Comparison of ENCODE assay signal across 22 cellular contexts in the genomic region with DNA sequence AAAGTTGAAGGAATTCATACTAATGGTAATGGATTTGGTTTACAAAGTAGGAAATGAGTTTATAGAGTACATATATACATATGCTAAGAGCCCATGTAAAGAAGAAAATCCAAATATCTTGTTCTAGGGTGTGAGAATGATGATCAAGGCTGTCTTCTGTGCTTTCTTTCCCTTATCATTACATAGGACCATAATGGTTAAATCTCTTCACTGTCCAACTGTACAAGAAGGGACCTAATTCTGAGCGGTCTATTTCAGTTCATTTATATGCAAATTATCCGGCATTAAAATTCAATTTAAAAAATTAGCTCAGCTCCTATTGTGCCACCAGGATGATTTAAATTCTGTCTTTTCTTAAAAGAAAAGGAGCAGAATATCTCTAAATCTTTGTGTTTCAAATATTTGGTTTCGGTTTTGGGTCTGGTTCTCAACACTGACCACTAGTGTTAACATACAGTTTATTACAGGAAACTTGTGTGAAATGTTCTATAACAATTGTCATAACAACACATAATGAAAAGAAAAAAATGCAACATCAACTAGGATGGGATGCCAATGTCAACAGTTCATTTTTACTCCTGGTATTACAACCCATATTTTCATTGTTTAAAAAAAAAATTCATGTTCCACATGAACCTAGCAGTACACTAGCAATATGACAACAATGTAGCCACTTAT. TPM values are rescaled to one million over a fixed set of nuclear protein-coding genes. Genes with fewer than 3 reads are reported as not detected.
DNase-seq lines count a peak whose midpoint lies in the region; FAIRE-seq and TF ChIP-seq lines count a peak whose summit lies in the region.
"Had no signal": no experiment of that assay in that cellular context is flagged by ENCODE, and none has a peak within 500 bp of the region (broad histone marks: within the 10 kb centered on the region; RNA-seq: fewer than 3 reads in every experiment).

No MANE protein-coding gene starts in this region.

- H3K4me1 Mint-ChIP-seq in MCF 10A (ENCODE audit: insufficient read depth, unreplicated experiment), result no peaks in the 10 kb centered on the region
- H3K4me1 Mint-ChIP-seq in activated CD4-positive, alpha-beta memory T cell treated with anti-CD3 and anti-CD28 coated beads, Interleukin-2, amount 10 ng/mL, durations not matched to agents 7 days and 5 days, result no peaks in the 10 kb centered on the region
- H3K4me1 Mint-ChIP-seq: activated naive CD4-positive, alpha-beta T cell treated with anti-CD3 and anti-CD28 coated beads, Interleukin-2, amount 10 ng/mL, durations not matched to agents 7 days and 5 days; memory B cell; nephron progenitor cell; stimulated activated memory B cell treated with anti-CD40 and anti-IgM and Interleukin-4, amounts not matched to agents 10 μg/mL and 1 μg/mL and 100 μg/mL, for 72 hours had no signal

- no peak overlapping the region for H3K4me3 Mint-ChIP-seq in MCF 10A (ENCODE audit: unreplicated experiment)
- H3K4me3 Mint-ChIP-seq in activated CD4-positive, alpha-beta memory T cell treated with anti-CD3 and anti-CD28 coated beads, Interleukin-2, amount 10 ng/mL, durations not matched to agents 7 days and 5 days, result no peak overlapping the region
- H3K4me3 Mint-ChIP-seq: activated naive CD4-positive, alpha-beta T cell treated with anti-CD3 and anti-CD28 coated beads, Interleukin-2, amount 10 ng/mL, durations not matched to agents 7 days and 5 days; memory B cell; nephron progenitor cell; stimulated activated memory B cell treated with anti-CD40 and anti-IgM and Interleukin-4, amounts not matched to agents 10 μg/mL and 1 μg/mL and 100 μg/mL, for 72 hours had no signal

- no TSS peak for BruUV-seq in MCF 10A (replicated peaks; lab: Mats Ljungman, UMichigan)

- peak; percentile 48 for FAIRE-seq in TTC549 (lab: Jason Lieb, UNC)

- DNase-seq in T47D (ENCODE audit: low read depth in 1 of 2, low spot score in 1 of 2) (peak; percentile 1 to 27), MCF 10A (ENCODE audit: unreplicated experiment) (no peak), NAMALWA (ENCODE audit: low spot score) (peak; percentile 20), NCI-H1930 (lab: John Stamatoyannopoulos, UW) (no peak), SIG-M5 treated with dmso at 0.1 percent for 504 hours (lab: John Stamatoyannopoulos, UW; ENCODE audit: unreplicated experiment) (no peak)
- DNase-seq in activated CD4-positive, alpha-beta memory T cell treated with anti-CD3 and anti-CD28 coated beads, Interleukin-2, amount 10 ng/mL, durations not matched to agents 7 days and 5 days, result no peak
- no peak for DNase-seq in stimulated activated CD4-positive, alpha-beta T cell treated with anti-CD3 and anti-CD28 coated beads, Interleukin-2, amount 100 ng/mL, for 48 hours
- DNase-seq: activated CD4-positive, alpha-beta T cell treated with anti-CD3 and anti-CD28 coated beads, Interleukin-2, amount 50 U/mL, for 1 hour; activated naive CD4-positive, alpha-beta T cell treated with anti-CD3 and anti-CD28 coated beads, Interleukin-2, amount 10 ng/mL, durations not matched to agents 7 days and 5 days; activated T-cell treated with anti-CD3 and anti-CD28 coated beads, Interleukin-2, amount 50 U/mL, for 1 hour; Caco-2; colonic mucosa; GF-D8; islet precursor cell; KG1; nephron progenitor cell; tibial artery had no signal

- H3K36me3 Mint-ChIP-seq in MCF 10A (ENCODE audit: insufficient read depth, unreplicated experiment), result no peaks in the 10 kb centered on the region
- no peaks in the 10 kb centered on the region for H3K36me3 Mint-ChIP-seq in activated CD4-positive, alpha-beta memory T cell treated with anti-CD3 and anti-CD28 coated beads, Interleukin-2, amount 10 ng/mL, durations not matched to agents 7 days and 5 days (ENCODE audit: low read depth)
- H3K36me3 Mint-ChIP-seq: activated naive CD4-positive, alpha-beta T cell treated with anti-CD3 and anti-CD28 coated beads, Interleukin-2, amount 10 ng/mL, durations not matched to agents 7 days and 5 days; memory B cell; stimulated activated memory B cell treated with anti-CD40 and anti-IgM and Interleukin-4, amounts not matched to agents 10 μg/mL and 1 μg/mL and 100 μg/mL, for 72 hours had no signal

- no peaks in the 10 kb centered on the region for H3K27me3 Mint-ChIP-seq in MCF 10A (ENCODE audit: insufficient read depth, unreplicated experiment)
- no peaks in the 10 kb centered on the region for H3K27me3 Mint-ChIP-seq in activated CD4-positive, alpha-beta memory T cell treated with anti-CD3 and anti-CD28 coated beads, Interleukin-2, amount 10 ng/mL, durations not matched to agents 7 days and 5 days
- H3K27me3 Mint-ChIP-seq: activated naive CD4-positive, alpha-beta T cell treated with anti-CD3 and anti-CD28 coated beads, Interleukin-2, amount 10 ng/mL, durations not matched to agents 7 days and 5 days; memory B cell; stimulated activated memory B cell treated with anti-CD40 and anti-IgM and Interleukin-4, amounts not matched to agents 10 μg/mL and 1 μg/mL and 100 μg/mL, for 72 hours had no signal

- no peaks in the 10 kb centered on the region for H3K9me3 Mint-ChIP-seq in MCF 10A (ENCODE audit: unreplicated experiment)
- peaks cover 2% of the 10 kb centered on the region for H3K9me3 Mint-ChIP-seq in activated CD4-positive, alpha-beta memory T cell treated with anti-CD3 and anti-CD28 coated beads, Interleukin-2, amount 10 ng/mL, durations not matched to agents 7 days and 5 days

- intact Hi-C loops in MCF 10A (cut with micrococcal nuclease), result no loop called here

- in situ Hi-C loops in T47D (cut with HindIII; ENCODE audit: low pct_unique_long_range_greater_than_20kb, low sequenced_read_pairs), result no loop called here

- no peak for TF ChIP-seq CTCF in MCF 10A (IDR thresholded peaks at IDR 0.05; ENCODE audit: unreplicated experiment)

- POLR2A ChIA-PET in MCF 10A (lab: Yijun Ruan, JAX), result no interaction called here
- POLR2A ChIA-PET in activated CD4-positive, alpha-beta memory T cell treated with anti-CD3 and anti-CD28 coated beads, Interleukin-2, amount 10 ng/mL, durations not matched to agents 7 days and 5 days (lab: Charles Lee), result no interaction called here

- no peak overlapping the region for H3K27ac Mint-ChIP-seq in MCF 10A (ENCODE audit: low read depth, unreplicated experiment)
- H3K27ac Mint-ChIP-seq in activated CD4-positive, alpha-beta memory T cell treated with anti-CD3 and anti-CD28 coated beads, Interleukin-2, amount 10 ng/mL, durations not matched to agents 7 days and 5 days, result no peak overlapping the region
- H3K27ac Mint-ChIP-seq: activated naive CD4-positive, alpha-beta T cell treated with anti-CD3 and anti-CD28 coated beads, Interleukin-2, amount 10 ng/mL, durations not matched to agents 7 days and 5 days; memory B cell; nephron progenitor cell; stimulated activated memory B cell treated with anti-CD40 and anti-IgM and Interleukin-4, amounts not matched to agents 10 μg/mL and 1 μg/mL and 100 μg/mL, for 72 hours had no signal

- CTCF ChIA-PET in MCF 10A (lab: Yijun Ruan, JAX), result interaction anchor here (0.6 kb wide), 1 partner anchor 734 kb away, joined by 3 read pairs; no protein-coding TSS in a partner anchor
- CTCF ChIA-PET in activated CD4-positive, alpha-beta memory T cell treated with anti-CD3 and anti-CD28 coated beads, Interleukin-2, amount 10 ng/mL, durations not matched to agents 7 days and 5 days (lab: Charles Lee), result no interaction called here

RNA-seq across cellular contexts. Expression of a gene that starts 16.8 kb away (rescaled TPM):
- total RNA-seq in MCF 10A (2022), result not detected in 2 replicates
- total RNA-seq in activated CD4-positive, alpha-beta memory T cell treated with anti-CD3 and anti-CD28 coated beads, Interleukin-2, amount 10 ng/mL, durations not matched to agents 7 days and 5 days, result not detected
- total RNA-seq: Caco-2, colonic mucosa, hepatocyte, renal cortical epithelial cell had no signal

RNA-seq across cellular contexts. Expression of a gene that starts 27.1 kb away (rescaled TPM):
- not detected in 2 replicates for total RNA-seq in MCF 10A (2022)
- total RNA-seq in activated CD4-positive, alpha-beta memory T cell treated with anti-CD3 and anti-CD28 coated beads, Interleukin-2, amount 10 ng/mL, durations not matched to agents 7 days and 5 days, result not detected
- total RNA-seq: Caco-2, colonic mucosa, hepatocyte, renal cortical epithelial cell had no signal

RNA-seq across cellular contexts. Expression of a gene that starts 27.8 kb away (rescaled TPM):
- total RNA-seq in MCF 10A (2022), result not detected in 2 replicates
- not detected for total RNA-seq in activated CD4-positive, alpha-beta memory T cell treated with anti-CD3 and anti-CD28 coated beads, Interleukin-2, amount 10 ng/mL, durations not matched to agents 7 days and 5 days
- total RNA-seq: Caco-2, colonic mucosa, hepatocyte, renal cortical epithelial cell had no signal

RNA-seq across cellular contexts. Expression of a gene that starts 54.4 kb away (rescaled TPM):
- total RNA-seq in MCF 10A (2022), result not detected in 2 replicates
- total RNA-seq in activated CD4-positive, alpha-beta memory T cell treated with anti-CD3 and anti-CD28 coated beads, Interleukin-2, amount 10 ng/mL, durations not matched to agents 7 days and 5 days, result not detected
- total RNA-seq: Caco-2, colonic mucosa, hepatocyte, renal cortical epithelial cell had no signal

Comparison
In these comparisons a context has a peak if more than half of its experiments do, and no peak if none do; other contexts are left out.
1. DNase-seq: peak in T47D (2 of 2) and NAMALWA (single experiment); none in MCF 10A (single experiment), activated CD4-positive, alpha-beta memory T cell treated with anti-CD3 and anti-CD28 coated beads, Interleukin-2, amount 10 ng/mL, durations not matched to agents 7 days and 5 days (single experiment), stimulated activated CD4-positive, alpha-beta T cell treated with anti-CD3 and anti-CD28 coated beads, Interleukin-2, amount 100 ng/mL, for 48 hours (0 of 2), NCI-H1930 (0 of 2) and SIG-M5 treated with dmso at 0.1 percent for 504 hours (single experiment).